ENCODE assay signal across 1 cellular context in the genomic region with DNA sequence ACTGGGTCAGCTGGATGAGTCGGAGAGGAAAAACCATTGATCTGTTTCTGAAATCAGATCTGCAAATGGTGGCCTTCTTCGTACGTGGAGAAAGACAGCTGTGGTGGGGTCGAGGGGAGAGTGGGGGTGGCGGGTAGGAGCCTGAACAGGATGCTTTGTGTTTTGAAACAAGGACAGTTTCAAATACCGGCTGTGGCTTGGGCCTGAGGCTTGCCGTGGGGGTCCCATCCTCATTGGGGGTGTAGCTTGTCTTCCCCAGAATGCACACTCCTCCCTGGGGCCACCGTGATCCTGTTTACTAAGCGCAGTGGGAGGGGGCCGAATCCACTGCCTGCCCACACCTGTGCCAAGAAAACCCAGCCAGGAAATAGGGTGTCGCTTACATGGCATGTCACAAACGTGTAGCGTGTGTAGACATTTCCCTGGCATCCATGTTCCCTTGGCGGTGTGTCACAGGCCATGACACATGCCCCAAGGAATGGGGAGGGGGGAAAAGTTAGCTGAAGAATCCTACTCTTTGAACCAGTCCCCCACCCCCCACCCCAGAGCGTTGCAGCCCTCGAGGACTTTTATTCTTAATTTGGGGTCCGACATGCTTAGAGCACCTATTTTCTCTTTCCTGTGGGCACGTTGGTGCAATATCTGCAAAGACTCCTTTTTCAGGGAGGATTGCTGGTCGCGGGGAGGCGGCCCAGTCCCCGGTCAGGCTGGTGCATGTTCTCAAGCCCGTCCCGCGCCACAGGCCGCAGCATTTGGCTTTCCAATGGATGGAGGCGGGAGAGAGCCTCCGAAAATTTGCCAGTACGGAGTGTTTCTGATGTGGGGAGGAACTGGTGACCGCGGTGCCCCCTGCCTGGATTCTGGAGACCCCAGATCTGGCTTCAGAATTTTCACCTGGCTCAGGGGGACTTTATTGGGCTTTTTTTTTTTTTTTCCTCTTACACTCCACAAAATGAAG.
TF ChIP-seq lines count a peak whose summit lies in the region.

No MANE protein-coding gene starts in this region.

TF ChIP-seq in IMR-90, 13 proteins besides CTCF, POLR2A, EP300 and RAD21 (continued from another document):
- TF ChIP-seq, protein P1, sequence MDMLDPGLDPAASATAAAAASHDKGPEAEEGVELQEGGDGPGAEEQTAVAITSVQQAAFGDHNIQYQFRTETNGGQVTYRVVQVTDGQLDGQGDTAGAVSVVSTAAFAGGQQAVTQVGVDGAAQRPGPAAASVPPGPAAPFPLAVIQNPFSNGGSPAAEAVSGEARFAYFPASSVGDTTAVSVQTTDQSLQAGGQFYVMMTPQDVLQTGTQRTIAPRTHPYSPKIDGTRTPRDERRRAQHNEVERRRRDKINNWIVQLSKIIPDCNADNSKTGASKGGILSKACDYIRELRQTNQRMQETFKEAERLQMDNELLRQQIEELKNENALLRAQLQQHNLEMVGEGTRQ (IDR thresholded peaks at IDR 0.05; ENCODE audit: low read depth, low read length) = no peak
- no peak for TF ChIP-seq BHLHE40 (IDR thresholded peaks at IDR 0.05; ENCODE audit: low read depth, low read length)
